In the genomic region with DNA sequence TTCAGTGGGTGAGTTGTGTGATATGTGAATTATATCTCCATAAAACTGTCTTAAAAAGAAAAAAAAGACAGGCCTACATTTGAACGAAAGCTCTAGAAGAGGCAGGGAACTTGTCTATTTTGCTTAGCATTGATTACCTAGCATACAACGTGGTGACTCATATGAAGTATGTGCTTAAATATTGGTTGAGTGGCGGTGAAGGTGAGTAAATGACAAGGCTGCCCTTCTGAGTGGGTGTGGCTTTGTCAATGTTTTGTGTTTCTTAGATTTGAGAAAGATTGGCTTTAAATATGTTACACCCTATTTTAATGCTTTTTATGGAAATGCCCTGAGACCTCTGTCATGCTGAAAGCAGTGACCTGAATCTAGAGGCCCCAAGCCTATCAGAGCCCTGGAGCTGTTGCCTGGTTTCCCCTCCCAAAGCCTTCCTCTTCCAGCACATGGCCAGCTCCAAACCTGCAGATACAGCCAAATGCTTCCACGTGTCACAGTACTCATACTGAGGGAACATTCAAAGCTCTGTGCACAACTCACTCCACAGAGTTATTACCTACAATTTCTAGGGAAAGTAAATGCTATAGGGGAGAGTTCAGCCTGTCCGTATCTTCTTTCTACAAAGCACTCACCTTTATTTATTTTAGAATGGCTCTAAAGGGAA, we compare ENCODE assay signal across 17 cellular contexts.
DNase-seq lines count a peak whose midpoint lies in the region; ATAC-seq, FAIRE-seq and TF ChIP-seq lines count a peak whose summit lies in the region.
"Had no signal": no experiment of that assay in that cellular context is flagged by ENCODE, and none has a peak within 500 bp of the region (broad histone marks: within the 10 kb centered on the region; RNA-seq: fewer than 3 reads in every experiment).

No MANE protein-coding gene starts in this region.

- DNase-seq in Caki2 (ENCODE audit: low read depth) (peak; percentile 8), DMS53 treated with DMSO at 0.1 percent for 48 hours (lab: John Stamatoyannopoulos, UW; ENCODE audit: unreplicated experiment) (peak; percentile 5), bronchial epithelial cell (ENCODE audit: low read depth) (peak; percentile 64), left lung (no peak), GM13976 (ENCODE audit: low spot score) (no peak), Karpas-422 (no peak), GM10248 (ENCODE audit: extremely low spot score) (no peak)
- DNase-seq in effector memory CD8-positive, alpha-beta T cell, result no peak
- DNase-seq: CD8-positive, alpha-beta T cell; COR-L47; HCEC 1CT; HFFc6; IMR-90; KG1 had no signal

- no peaks in the 10 kb centered on the region for H4K20me1 ChIP-seq in Karpas-422 (ENCODE audit: insufficient read depth, low read depth, low read length)

- H3K79me2 ChIP-seq in Karpas-422 (ENCODE audit: low read length), result no peaks in the 10 kb centered on the region

- ATAC-seq in left lung, result peak; percentile 82
- no peak for ATAC-seq in effector memory CD8-positive, alpha-beta T cell (replicated peaks)
- ATAC-seq: CD8-positive, alpha-beta T cell; GM12878 had no signal

- H3K9ac ChIP-seq in Karpas-422 (ENCODE audit: low read length), result no peak overlapping the region

- H3K36me3 ChIP-seq in bronchial epithelial cell (ENCODE audit: control insufficient read depth, insufficient read depth, low read length), result no peaks in the 10 kb centered on the region
- H3K36me3 ChIP-seq in left lung, result no peaks in the 10 kb centered on the region
- no peaks in the 10 kb centered on the region for H3K36me3 ChIP-seq in Karpas-422 (ENCODE audit: insufficient read depth, low read length)

- no peak overlapping the region for H3K4me3 Mint-ChIP-seq in effector memory CD8-positive, alpha-beta T cell
- H3K4me3 Mint-ChIP-seq: CD14-positive monocyte; CD8-positive, alpha-beta T cell; HFFc6 had no signal

- H3K27ac ChIP-seq in left lung (no peak overlapping the region), Karpas-422 (ENCODE audit: low read length) (no peak overlapping the region)
- H3K27ac ChIP-seq: HL-60 had no signal

- H3K27ac Mint-ChIP-seq in effector memory CD8-positive, alpha-beta T cell, result no peak overlapping the region
- H3K27ac Mint-ChIP-seq: CD14-positive monocyte; CD8-positive, alpha-beta T cell; HFFc6 had no signal

- peaks cover 9 to 15% of the 10 kb centered on the region in 2 donors for H3K27me3 Mint-ChIP-seq in effector memory CD8-positive, alpha-beta T cell

- H2AFZ ChIP-seq in Karpas-422 (ENCODE audit: low read length), result no peak overlapping the region

- H3K4me1 Mint-ChIP-seq in effector memory CD8-positive, alpha-beta T cell (ENCODE audit: low read depth in 2 of 2), result no peaks in the 10 kb centered on the region
- H3K4me1 Mint-ChIP-seq: CD14-positive monocyte had no signal

- H3K4me2 ChIP-seq in Karpas-422 (ENCODE audit: low read depth, low read length, poor library complexity, severe bottlenecking), result no peak overlapping the region

- intact Hi-C loops in left lung (cut with DNase I), result no loop called here

- H3K9me3 ChIP-seq in left lung (no peaks in the 10 kb centered on the region), Karpas-422 (ENCODE audit: low read length) (no peaks in the 10 kb centered on the region)

- no peaks in the 10 kb centered on the region for H3K9me3 Mint-ChIP-seq in effector memory CD8-positive, alpha-beta T cell
- H3K9me3 Mint-ChIP-seq: CD8-positive, alpha-beta T cell; HFFc6 had no signal

- no peaks in the 10 kb centered on the region for H3K9me2 ChIP-seq in Karpas-422 (replicated peaks; ENCODE audit: insufficient read depth, low read length)

- FAIRE-seq in bronchial epithelial cell (lab: Jason Lieb, UNC), result no peak
- FAIRE-seq: GM12878 had no signal

- no peak overlapping the region for H3K4me3 ChIP-seq in bronchial epithelial cell (ENCODE audit: low read depth, low read length)
- no peak overlapping the region for H3K4me3 ChIP-seq in left lung
- H3K4me3 ChIP-seq in Karpas-422 (ENCODE audit: low read length), result no peak overlapping the region
- H3K4me3 ChIP-seq: GM12878 had no signal

- H3K36me3 Mint-ChIP-seq in effector memory CD8-positive, alpha-beta T cell (ENCODE audit: insufficient read depth), result no peaks in the 10 kb centered on the region
- H3K36me3 Mint-ChIP-seq: CD14-positive monocyte; CD8-positive, alpha-beta T cell had no signal

- in situ Hi-C loops in Caki2 (cut with HindIII; ENCODE audit: low pct_unique_long_range_greater_than_20kb, low sequenced_read_pairs) (no loop called here), GM13976 (cut with MboI; ENCODE audit: low sequenced_read_pairs, unreplicated experiment) (no loop called here)

- no peaks in the 10 kb centered on the region for H3K4me1 ChIP-seq in left lung
- no peaks in the 10 kb centered on the region for H3K4me1 ChIP-seq in Karpas-422 (ENCODE audit: low read length)

- CTCF ChIA-PET in GM10248 (lab: Yijun Ruan, JAX), result no interaction called here

- POLR2A ChIA-PET in GM10248 (lab: Yijun Ruan, JAX), result no interaction called here

- TF ChIP-seq CTCF in bronchial epithelial cell (IDR thresholded peaks at IDR 0.05; ENCODE audit: insufficient read depth, low read length, severe bottlenecking) (no peak), left lung (IDR thresholded peaks at IDR 0.05) (no peak), GM13976 (IDR thresholded peaks at IDR 0.05; ENCODE audit: borderline replicate concordance, control extremely low read depth, extremely low read depth, insufficient read depth, missing control alignments) (no peak), GM10248 (IDR thresholded peaks at IDR 0.05; ENCODE audit: control extremely low read depth, extremely low read depth, low read depth, missing control alignments) (no peak)

- no peaks in the 10 kb centered on the region for H3K27me3 ChIP-seq in bronchial epithelial cell (ENCODE audit: control insufficient read depth, insufficient read depth, low read length)
- H3K27me3 ChIP-seq in left lung, result no peaks in the 10 kb centered on the region
- no peaks in the 10 kb centered on the region; the same call in 1 of the 2 replicates for H3K27me3 ChIP-seq in Karpas-422 (ENCODE audit: low read length)

Comparison
In these comparisons a context has a peak if more than half of its experiments do, and no peak if none do; other contexts are left out.
1. DNase-seq: peak in Caki2 (single experiment), DMS53 treated with DMSO at 0.1 percent for 48 hours (single experiment) and bronchial epithelial cell (single experiment); none in left lung (0 of 2), effector memory CD8-positive, alpha-beta T cell (0 of 3), GM13976 (single experiment), Karpas-422 (single experiment) and GM10248 (single experiment).